Comparison of ENCODE assay signal across 6 cellular contexts in genomic region chr11:2552202-2552601, GRCh38.
"Had no signal": no experiment of that assay in that cellular context is flagged by ENCODE, and none has a peak within 500 bp of the region (broad histone marks: within the 10 kb centered on the region; RNA-seq: fewer than 3 reads in every experiment).

No MANE protein-coding gene starts in this region.

- ATAC-seq: K562 had no signal

- DNase-seq: IMR-90, KBM-7, KG1 had no signal

- H3K4me3 ChIP-seq: K562 had no signal

- FAIRE-seq: HTR-8/SVneo, K562 had no signal

- H3K27ac ChIP-seq: HL-60 had no signal
